ENCODE assay signal across 18 cellular contexts in the genomic region with DNA sequence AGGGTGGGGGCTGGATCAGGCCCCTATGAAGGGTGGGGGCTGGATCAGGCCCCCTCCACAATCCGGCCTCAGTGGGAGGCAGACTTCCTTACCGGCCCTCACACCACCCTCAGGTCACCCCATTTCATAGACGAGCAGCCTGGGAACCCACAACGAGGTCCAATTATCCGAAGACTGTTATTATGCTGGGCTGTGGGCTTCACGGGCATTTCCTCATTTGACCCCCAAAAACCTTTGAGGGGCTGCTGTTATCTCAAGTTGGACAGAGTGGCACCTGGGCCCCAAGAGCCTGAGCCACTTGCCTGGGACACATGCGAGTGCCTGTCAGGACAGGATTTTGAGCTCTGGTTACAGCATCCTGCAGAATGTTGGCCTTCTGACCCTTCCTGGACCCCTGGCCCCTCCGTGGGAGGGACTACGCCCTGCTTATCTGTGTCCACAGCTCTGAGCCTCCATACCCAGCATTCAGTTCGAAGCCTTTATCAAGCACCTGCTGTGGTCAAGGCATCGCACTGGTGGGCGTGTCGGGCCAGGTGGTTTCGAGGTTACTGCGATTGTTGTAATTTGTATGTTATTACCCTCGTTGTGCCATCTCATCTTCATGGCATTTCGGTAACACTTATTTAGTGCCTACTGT. TPM values are rescaled to one million over a fixed set of nuclear protein-coding genes. Genes with fewer than 3 reads are reported as not detected.
DNase-seq lines count a peak whose midpoint lies in the region; ATAC-seq and TF ChIP-seq lines count a peak whose summit lies in the region.
"Had no signal": no experiment of that assay in that cellular context is flagged by ENCODE, and none has a peak within 500 bp of the region (broad histone marks: within the 10 kb centered on the region; RNA-seq: fewer than 3 reads in every experiment).

No MANE protein-coding gene starts in this region.

- POLR2A ChIA-PET in PC-9 (lab: Charles Lee; ENCODE audit: unreplicated experiment): no interaction called here

- no peak overlapping the region for H2AFZ ChIP-seq in PC-9

- BruUV-seq in PC-9 (replicated peaks; lab: Mats Ljungman, UMichigan): no TSS peak

- H3K9me3 ChIP-seq in mucosa of descending colon (no peaks in the 10 kb centered on the region), PC-9 (ENCODE audit: insufficient read depth, low read depth) (no peaks in the 10 kb centered on the region)

- peaks cover 10% of the 10 kb centered on the region; the same call in 1 of the 2 replicates for H3F3A ChIP-seq in PC-9 (ENCODE audit: insufficient read depth, low read depth)

- intact Hi-C loops in Right ventricle myocardium inferior (cut with DNase I) (no loop called here), left ventricle myocardium superior (cut with micrococcal nuclease) (no loop called here), mucosa of descending colon (cut with DNase I, micrococcal nuclease) (no loop called here), PC-9 (cut with micrococcal nuclease; ENCODE audit: unreplicated experiment) (no loop called here)

- H4K20me1 ChIP-seq in PC-9 (ENCODE audit: insufficient read depth): no peaks in the 10 kb centered on the region

- no peaks in the 10 kb centered on the region for H3K9me2 ChIP-seq in PC-9 (ENCODE audit: insufficient read depth)

- H3K4me2 ChIP-seq in PC-9: no peak overlapping the region

- DNase-seq in Right ventricle myocardium inferior (ENCODE audit: missing footprints): peak; percentile 1
- no peak for DNase-seq in left ventricle myocardium superior
- DNase-seq in SW480 (ENCODE audit: low spot score): peak; percentile 95
- DNase-seq in mucosa of descending colon: no peak
- no peak for DNase-seq in PC-9
- DNase-seq in caudate nucleus (lab: John Stamatoyannopoulos, UW): no peak
- DNase-seq in iPS-NIHi11 (ENCODE audit: low spot score): no peak
- DNase-seq: EL; H7; KG1; NCI-H1092; NCI-H146; NCI-H446; NK-92 treated with Interleukin-12 subunit alpha and Interleukin-12 subunit beta, amount 100 ng/mL, for 24 hours; RPMI8226 had no signal

- no peaks in the 10 kb centered on the region for H3K79me2 ChIP-seq in PC-9 (ENCODE audit: low read depth)

- CTCF ChIA-PET in PC-9 (lab: Charles Lee): no interaction called here

- peaks cover 61% of the 10 kb centered on the region for H3K27me3 ChIP-seq in PC-9 (ENCODE audit: insufficient read depth, low read depth)

- ATAC-seq in Right ventricle myocardium inferior: no peak
- no peak for ATAC-seq in left ventricle myocardium superior
- peak; percentile 43 for ATAC-seq in mucosa of descending colon

- H3K4me1 ChIP-seq in mucosa of descending colon (ENCODE audit: low read depth) (no peaks in the 10 kb centered on the region), PC-9 (replicated peaks; ENCODE audit: insufficient read depth) (peaks cover 11% of the 10 kb centered on the region)

- no peak overlapping the region for H3K4me3 ChIP-seq in mucosa of descending colon
- H3K4me3 ChIP-seq in PC-9: no peak overlapping the region

- TF ChIP-seq CTCF in mucosa of descending colon (IDR thresholded peaks at IDR 0.05): no peak
- no peak for TF ChIP-seq CTCF in PC-9 (conservative IDR thresholded peaks at IDR 0.05)

- H3K36me3 ChIP-seq in mucosa of descending colon (ENCODE audit: low read depth) (no peaks in the 10 kb centered on the region), PC-9 (ENCODE audit: low read depth) (no peaks in the 10 kb centered on the region)

- no peak overlapping the region for H3K27ac ChIP-seq in PC-9
- H3K27ac ChIP-seq in caudate nucleus (ENCODE audit: low read depth, low read length): no peak overlapping the region
- H3K27ac ChIP-seq: HL-60 had no signal

RNA-seq across cellular contexts. Expression of gene PCMTD2, which starts 34.5 kb away (rescaled TPM):
- total RNA-seq in Right ventricle myocardium inferior (71.0 TPM), left ventricle myocardium superior (87.2 TPM), mucosa of descending colon (10 to 100 TPM; 31.1 to 47.4 (median 34.9) TPM), PC-9 (2021) (80.1 and 86.5 TPM in 2 replicates)

RNA-seq across cellular contexts. Expression of gene MYT1, which starts 56.8 kb away (rescaled TPM):
- total RNA-seq in Right ventricle myocardium inferior (0.16 TPM), left ventricle myocardium superior (0.20 TPM), mucosa of descending colon (under 1 TPM; 0.12 to 0.76 (median 0.14) TPM), PC-9 (2021) (0.18 TPM in 1 of 2 replicates, not detected in the other)
- total RNA-seq: A673, M059J had no signal

Comparison
In these comparisons a context has a peak if more than half of its experiments do, and no peak if none do; other contexts are left out.
1. DNase-seq: peak in Right ventricle myocardium inferior (single experiment) and SW480 (single experiment); none in left ventricle myocardium superior (single experiment), mucosa of descending colon (0 of 3), PC-9 (0 of 2), caudate nucleus (0 of 61) and iPS-NIHi11 (single experiment).